In the genomic region with DNA sequence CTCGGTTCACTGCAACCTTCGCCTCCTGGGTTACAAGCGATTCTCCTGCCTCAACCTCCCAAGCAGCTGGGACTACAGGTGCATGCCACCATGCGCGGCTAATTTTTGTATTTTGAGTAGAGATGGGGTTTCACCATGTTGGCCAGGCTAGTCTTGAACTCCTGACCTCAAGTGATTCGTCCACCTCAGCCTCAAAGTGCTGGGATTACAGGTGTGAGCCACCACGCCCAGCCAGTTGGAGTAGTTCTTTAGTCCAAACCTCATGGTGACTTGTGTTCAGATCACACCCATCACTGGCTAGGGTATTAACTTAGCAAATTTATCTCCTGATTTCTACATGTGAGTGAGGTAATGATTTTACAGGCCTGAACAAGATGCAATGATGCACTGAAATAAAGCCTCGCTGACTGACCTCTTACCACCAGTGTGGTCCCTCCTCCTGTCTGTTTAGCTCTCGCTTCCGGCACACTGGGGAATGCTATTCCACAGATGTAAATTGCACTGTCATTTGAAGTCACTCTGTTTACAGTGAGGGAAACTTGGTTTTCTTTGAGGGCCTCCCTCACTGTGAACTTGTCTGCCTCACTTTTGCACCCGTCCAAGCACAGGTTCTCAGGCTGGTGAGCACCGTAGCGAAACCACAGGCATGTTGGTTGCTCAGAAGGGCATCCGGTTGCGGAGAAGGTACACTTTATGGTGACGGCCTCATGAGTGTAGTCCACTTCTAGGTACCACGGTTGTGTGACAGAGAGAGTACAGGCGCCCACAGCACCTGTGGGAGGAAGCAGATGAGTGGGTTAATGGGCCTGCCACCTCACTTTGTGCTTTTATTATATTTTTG, we compare ENCODE assay signal across 9 cellular contexts. TPM values are rescaled to one million over a fixed set of nuclear protein-coding genes. Genes with fewer than 3 reads are reported as not detected.
DNase-seq lines count a peak whose midpoint lies in the region; ATAC-seq and TF ChIP-seq lines count a peak whose summit lies in the region.
"Had no signal": no experiment of that assay in that cellular context is flagged by ENCODE, and none has a peak within 500 bp of the region (broad histone marks: within the 10 kb centered on the region; RNA-seq: fewer than 3 reads in every experiment).

No MANE protein-coding gene starts in this region.

- in situ Hi-C loops in brain microvascular endothelial cell (cut with HindIII; ENCODE audit: low pct_ligation_motif_present, low sequenced_read_pairs), result no loop called here

- TF ChIP-seq CTCF in left lung (IDR thresholded peaks at IDR 0.05), result no peak
- TF ChIP-seq CTCF in WERI-Rb-1 (IDR thresholded peaks at IDR 0.05; ENCODE audit: low read depth, low read length), result no peak
- no peak for TF ChIP-seq CTCF in brain microvascular endothelial cell (IDR thresholded peaks at IDR 0.05; ENCODE audit: low read depth, low read length, missing control alignments)

- intact Hi-C loops in left lung (cut with DNase I), result no loop called here

- H3K36me3 ChIP-seq in left lung (peaks cover 0 to 56% of the 10 kb centered on the region in 2 donors), subcutaneous abdominal adipose tissue (ENCODE audit: control insufficient read depth in 5 of 5, insufficient read depth in 5 of 5, low read length in 5 of 5) (peaks cover 0 to 20% (median 6%) of the 10 kb centered on the region in 5 donors), WERI-Rb-1 (peaks cover 6% of the 10 kb centered on the region), brain microvascular endothelial cell (replicated peaks) (no peaks in the 10 kb centered on the region)

- H3K9me3 ChIP-seq in left lung (no peaks in the 10 kb centered on the region), subcutaneous abdominal adipose tissue (ENCODE audit: control insufficient read depth in 5 of 5, low read length in 5 of 5) (no peaks in the 10 kb centered on the region), WERI-Rb-1 (ENCODE audit: severe bottlenecking) (no peaks in the 10 kb centered on the region)

- no peak overlapping the region for H3K4me3 ChIP-seq in left lung
- no peak overlapping the region for H3K4me3 ChIP-seq in subcutaneous abdominal adipose tissue (ENCODE audit: low read depth in 1 of 5, low read length in 5 of 5)
- no peak overlapping the region for H3K4me3 ChIP-seq in WERI-Rb-1 (ENCODE audit: low read depth, low read length)
- no peak overlapping the region for H3K4me3 ChIP-seq in brain microvascular endothelial cell (ENCODE audit: low read depth, low read length)

- H3K27ac ChIP-seq in left lung (peak overlapping the region in 1 of 2 donors; percentile 78), subcutaneous abdominal adipose tissue (ENCODE audit: low read depth, low read length) (peak overlapping the region; percentile 55), WERI-Rb-1 (no peak overlapping the region), brain microvascular endothelial cell (no peak overlapping the region)

- DNase-seq in activated CD4-positive, alpha-beta T cell treated with anti-CD3 and anti-CD28 coated beads, Interleukin-2, amount 50 U/mL, for 1 hour, result peak; percentile 63
- DNase-seq in left lung (no peak), WERI-Rb-1 (no peak), NCI-H345 treated with DMSO at 0.1 percent for 48 hours (lab: John Stamatoyannopoulos, UW; ENCODE audit: unreplicated experiment) (no peak), brain microvascular endothelial cell (no peak)

- ATAC-seq in GM19025 (IDR thresholded peaks at IDR 0.05; ENCODE audit: low read depth, unreplicated experiment) (peak; percentile 92), HG03045 (IDR thresholded peaks at IDR 0.05; ENCODE audit: unreplicated experiment) (peak; percentile 90), left lung (peak; percentile 14)

- H3K27me3 ChIP-seq in left lung (no peaks in the 10 kb centered on the region), subcutaneous abdominal adipose tissue (ENCODE audit: control insufficient read depth in 5 of 5, insufficient read depth in 4 of 5, low read length in 5 of 5) (no peaks in the 10 kb centered on the region), WERI-Rb-1 (ENCODE audit: insufficient read depth, low read depth, severe bottlenecking) (no peaks in the 10 kb centered on the region), brain microvascular endothelial cell (replicated peaks) (no peaks in the 10 kb centered on the region)

- H3K4me1 ChIP-seq in left lung, result peaks cover 6 to 81% of the 10 kb centered on the region in 2 donors
- peaks cover 0 to 46% (median 17%) of the 10 kb centered on the region in 5 donors for H3K4me1 ChIP-seq in subcutaneous abdominal adipose tissue (ENCODE audit: control insufficient read depth in 5 of 5, insufficient read depth in 5 of 5, low read length in 5 of 5)

- no peak overlapping the region for H3K9ac ChIP-seq in subcutaneous abdominal adipose tissue (ENCODE audit: low read length in 5 of 5)

RNA-seq across cellular contexts. Expression of a gene that starts 5.5 kb away (rescaled TPM):
- total RNA-seq in left lung, result 10 to 100 TPM; 50.7 to 65.4 TPM
- total RNA-seq: M059J had no signal

RNA-seq across cellular contexts. Expression of a gene that starts 16.8 kb away (rescaled TPM):
- total RNA-seq in left lung, result 1 to 10 TPM in 1 of 2 donors, under 1 TPM in 1; 0.97 to 1.1 TPM
- total RNA-seq: M059J had no signal

RNA-seq across cellular contexts. Expression of a gene that starts 47.6 kb away (rescaled TPM):
- 10 to 100 TPM; 93.7 to 99.3 TPM for total RNA-seq in left lung

Comparison
In these comparisons a context has a peak if more than half of its experiments do, and no peak if none do; other contexts are left out.
1. ATAC-seq: peak in every context shown above with its lines; median percentile 92 in GM19025; 90 in HG03045; 14 in left lung.